Comparison of ENCODE assay signal across 9 cellular contexts in genomic region chr9:5499889-5500398, GRCh38. TPM values are rescaled to one million over a fixed set of nuclear protein-coding genes. Genes with fewer than 3 reads are reported as not detected.
A peak's percentile ranks its signal among the peaks of the same experiment; 100 is the strongest.
DNase-seq lines count a peak whose midpoint lies in the region; ATAC-seq and TF ChIP-seq lines count a peak whose summit lies in the region.
"Had no signal": no experiment of that assay in that cellular context is flagged by ENCODE, and none has a peak within 500 bp of the region (broad histone marks: within the 10 kb centered on the region; RNA-seq: fewer than 3 reads in every experiment).

No MANE protein-coding gene starts in this region.

- peak; percentile 56 to 59 for DNase-seq in HAP-1 (ENCODE audit: low spot score in 2 of 2)
- DNase-seq in RPMI8226 = peak; percentile 34
- peak; percentile 93 for DNase-seq in fibroblast of pulmonary artery (ENCODE audit: low read depth)
- DNase-seq in pulmonary artery endothelial cell (ENCODE audit: low read depth, low spot score) = peak; percentile 97
- DNase-seq in SIG-M5 (lab: John Stamatoyannopoulos, UW) = no peak
- DNase-seq in central memory CD4-positive, alpha-beta T cell = no peak
- no peak for DNase-seq in NCI-H226
- DNase-seq: effector memory CD8-positive, alpha-beta T cell had no signal

- no peak for ATAC-seq in HG02571 (IDR thresholded peaks at IDR 0.05; ENCODE audit: unreplicated experiment)
- ATAC-seq: effector memory CD8-positive, alpha-beta T cell had no signal

- no peaks in the 10 kb centered on the region for H3K36me3 ChIP-seq in HAP-1 (replicated peaks)

- no peaks in the 10 kb centered on the region; the same call in 1 of the 2 replicates for H3K9me3 ChIP-seq in HAP-1

- H3K27me3 ChIP-seq in HAP-1 (ENCODE audit: low read depth) = no peaks in the 10 kb centered on the region

- H3K4me3 ChIP-seq in HAP-1 (no peak overlapping the region), fibroblast of pulmonary artery (replicated peaks; ENCODE audit: low read depth, low read length) (no peak overlapping the region)

- no peak for TF ChIP-seq CTCF in fibroblast of pulmonary artery (IDR thresholded peaks at IDR 0.05; ENCODE audit: low read length, missing control alignments)

- in situ Hi-C loops in HAP-1 (cut with MboI; ENCODE audit: low sequenced_read_pairs) = no loop called here

- H3K4me1 ChIP-seq in HAP-1 = peaks cover 22% of the 10 kb centered on the region

RNA-seq across cellular contexts. Expression of gene PDCD1LG2, which starts 10.4 kb away (rescaled TPM):
- total RNA-seq in pulmonary artery endothelial cell = 24.3 and 27.1 TPM in 2 replicates

RNA-seq across cellular contexts. Expression of gene CD274, which starts 49.6 kb away (rescaled TPM):
- 39.2 and 44.7 TPM in 2 replicates for total RNA-seq in pulmonary artery endothelial cell

Comparison
In these comparisons a context has a peak if more than half of its experiments do, and no peak if none do; other contexts are left out.
1. DNase-seq: peak in HAP-1 (2 of 2), RPMI8226 (single experiment), fibroblast of pulmonary artery (single experiment) and pulmonary artery endothelial cell (single experiment); none in SIG-M5 (single experiment), central memory CD4-positive, alpha-beta T cell (single experiment) and NCI-H226 (single experiment).